ENCODE assay signal across 16 cellular contexts in genomic region chr5:34048143-34048542, GRCh38.
"Had no signal": no experiment of that assay in that cellular context is flagged by ENCODE, and none has a peak within 500 bp of the region (broad histone marks: within the 10 kb centered on the region; RNA-seq: fewer than 3 reads in every experiment).

No MANE protein-coding gene starts in this region.

- H3K27me3 ChIP-seq: cardiac muscle cell, left lung, thyroid gland had no signal

- H3K27ac ChIP-seq: cardiac muscle cell, thyroid gland had no signal

- DNase-seq: activated B cell treated with CpG ODN at 0.5 μM for 24 hours; activated CD4-positive, alpha-beta memory T cell treated with anti-CD3 and anti-CD28 coated beads, Interleukin-2, amount 10 ng/mL, durations not matched to agents 7 days and 5 days; activated CD4-positive, alpha-beta T cell treated with anti-CD3 and anti-CD28 coated beads for 4 hours; activated CD8-positive, alpha-beta memory T cell treated with anti-CD3 and anti-CD28 coated beads, Interleukin-2, amount 10 ng/mL, durations not matched to agents 7 days and 5 days; activated naive CD4-positive, alpha-beta T cell; activated naive CD8-positive, alpha-beta T cell treated with anti-CD3 and anti-CD28 coated beads for 36 hours; amniotic stem cell; endodermal cell; head of caudate nucleus; left lung; mammary epithelial cell; stimulated activated CD4-positive, alpha-beta T cell treated with anti-CD3 and anti-CD28 coated beads, Interleukin-2, amount 100 ng/mL, for 24 hours; stimulated activated naive CD4-positive, alpha-beta T cell treated with Interleukin-2 at 50 U/mL for 16 hours; thyroid gland had no signal

- H3K36me3 ChIP-seq: cardiac muscle cell, left lung, thyroid gland had no signal

- H3K4me3 ChIP-seq: cardiac muscle cell, left lung, thyroid gland had no signal

- FAIRE-seq: frontal cortex had no signal

- H3K9me3 ChIP-seq: left lung, thyroid gland had no signal
